In the genomic region with DNA sequence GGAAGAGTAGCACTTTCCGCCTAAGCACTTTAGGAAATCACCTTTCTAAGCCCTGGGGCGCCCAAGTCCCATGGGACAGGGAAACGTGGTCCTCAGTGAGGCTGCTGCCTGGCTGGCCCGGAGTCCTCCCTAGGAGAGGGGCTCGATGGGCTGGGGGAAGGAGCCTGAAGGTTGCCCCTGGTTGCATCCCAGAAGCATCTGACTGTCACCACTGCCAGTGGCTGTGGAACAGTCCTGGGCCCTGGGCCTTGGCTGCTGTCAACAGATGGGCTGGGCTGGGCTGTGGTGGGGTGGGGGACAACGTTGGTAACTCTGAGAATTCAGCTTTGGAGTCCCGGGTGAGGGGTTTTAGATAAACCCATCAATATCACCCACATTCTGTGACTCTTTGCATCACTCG, we compare ENCODE assay signal across 9 cellular contexts.
"Had no signal": no experiment of that assay in that cellular context is flagged by ENCODE, and none has a peak within 500 bp of the region (broad histone marks: within the 10 kb centered on the region; RNA-seq: fewer than 3 reads in every experiment).

No MANE protein-coding gene starts in this region.

- H3K4me3 ChIP-seq: skin epidermis, thyroid gland had no signal

- H3K9me3 ChIP-seq: thyroid gland had no signal

- H3K4me1 ChIP-seq: thyroid gland had no signal

- H3K27me3 ChIP-seq: thyroid gland had no signal

- DNase-seq: activated CD4-positive, alpha-beta memory T cell treated with anti-CD3 and anti-CD28 coated beads, Interleukin-2, amount 10 ng/mL, durations not matched to agents 7 days and 5 days; activated CD4-positive, alpha-beta T cell treated with anti-CD3 and anti-CD28 coated beads for 1 hour; activated naive CD4-positive, alpha-beta T cell treated with Interleukin-2 at 50 U/mL for 16 hours; central memory CD4-positive, alpha-beta T cell; effector memory CD4-positive, alpha-beta T cell; nephron progenitor cell had no signal

- ATAC-seq: stimulated activated effector memory CD8-positive, alpha-beta T cell treated with anti-CD3 and anti-CD28 coated beads, Interleukin-12 subunit alpha, Interleukin-12 subunit beta, amount 100 ng/mL, for 72 hours had no signal

- H3K27ac ChIP-seq: thyroid gland had no signal
